Comparison of ENCODE assay signal across 19 cellular contexts in genomic region chr13:97342936-97343335, GRCh38.
A peak's percentile ranks its signal among the peaks of the same experiment; 100 is the strongest.
DNase-seq lines count a peak whose midpoint lies in the region; ATAC-seq, FAIRE-seq and TF ChIP-seq lines count a peak whose summit lies in the region.
"Had no signal": no experiment of that assay in that cellular context is flagged by ENCODE, and none has a peak within 500 bp of the region (broad histone marks: within the 10 kb centered on the region; RNA-seq: fewer than 3 reads in every experiment).

No MANE protein-coding gene starts in this region.

- ATAC-seq in A549, result no peak
- no peak for ATAC-seq in Panc1
- no peak for ATAC-seq in stimulated activated effector memory CD8-positive, alpha-beta T cell treated with anti-CD3 and anti-CD28 coated beads, Interleukin-12 subunit alpha, Interleukin-12 subunit beta, amount 100 ng/mL, for 72 hours

- H3K4me1 Mint-ChIP-seq in stimulated activated effector memory CD8-positive, alpha-beta T cell treated with anti-CD3 and anti-CD28 coated beads, Interleukin-12 subunit alpha, Interleukin-12 subunit beta, amount 100 ng/mL, for 72 hours, result peaks cover 7% of the 10 kb centered on the region
- peaks cover 9 to 16% (median 13%) of the 10 kb centered on the region in 3 donors for H3K4me1 Mint-ChIP-seq in CD8-positive, alpha-beta memory T cell

- H3K9me3 Mint-ChIP-seq in stimulated activated effector memory CD8-positive, alpha-beta T cell treated with anti-CD3 and anti-CD28 coated beads, Interleukin-12 subunit alpha, Interleukin-12 subunit beta, amount 100 ng/mL, for 72 hours, result no peaks in the 10 kb centered on the region
- H3K9me3 Mint-ChIP-seq in CD8-positive, alpha-beta memory T cell, result no peaks in the 10 kb centered on the region
- H3K9me3 Mint-ChIP-seq: CD14-positive monocyte had no signal

- H3K27me3 Mint-ChIP-seq in CD8-positive, alpha-beta memory T cell, result no peaks in the 10 kb centered on the region

- peak overlapping the region; percentile 10 for H3K27ac Mint-ChIP-seq in stimulated activated effector memory CD8-positive, alpha-beta T cell treated with anti-CD3 and anti-CD28 coated beads, Interleukin-12 subunit alpha, Interleukin-12 subunit beta, amount 100 ng/mL, for 72 hours
- peak overlapping the region in 2 of 8 donors; percentile 76 to 82 for H3K27ac Mint-ChIP-seq in CD8-positive, alpha-beta memory T cell

- DNase-seq in A549 (ENCODE audit: low read depth in 1 of 2, low spot score in 1 of 2) (no peak), Panc1 (ENCODE audit: low read depth, low spot score) (no peak), esophagus muscularis mucosa (ENCODE audit: extremely low spot score) (no peak), HPDE6-E6E7 (ENCODE audit: extremely low spot score) (no peak), DMS153 (lab: John Stamatoyannopoulos, UW) (no peak)
- DNase-seq in stimulated activated effector memory CD8-positive, alpha-beta T cell treated with anti-CD3 and anti-CD28 coated beads, Interleukin-12 subunit alpha, Interleukin-12 subunit beta, amount 100 ng/mL, for 72 hours (ENCODE audit: low spot score in 2 of 2), result no peak
- no peak for DNase-seq in CD8-positive, alpha-beta memory T cell
- no peak for DNase-seq in stimulated activated CD4-positive, alpha-beta T cell treated with anti-CD3 and anti-CD28 coated beads, Interleukin-4, amount 100 ng/mL, for 24 hours
- DNase-seq: Calu3, DMS79, HCEC 1CT, KG1, NCI-H1092 treated with DMSO at 0.1 percent for 48 hours, NCI-H1694, NCI-H345 had no signal

- TF ChIP-seq POLR2A in A549 (IDR thresholded peaks at IDR 0.05; ENCODE audit: low read length) (no peak), esophagus muscularis mucosa (IDR thresholded peaks at IDR 0.05; ENCODE audit: low read depth) (no peak)

- in situ Hi-C loops in Panc1 (cut with HindIII; ENCODE audit: low pct_unique_long_range_greater_than_20kb, low sequenced_read_pairs), result no loop called here

- TF ChIP-seq EP300 in A549 (IDR thresholded peaks at IDR 0.05) (no peak), esophagus muscularis mucosa (IDR thresholded peaks at IDR 0.05) (no peak)

- H3K4me3 Mint-ChIP-seq in stimulated activated effector memory CD8-positive, alpha-beta T cell treated with anti-CD3 and anti-CD28 coated beads, Interleukin-12 subunit alpha, Interleukin-12 subunit beta, amount 100 ng/mL, for 72 hours, result no peak overlapping the region
- H3K4me3 Mint-ChIP-seq in CD8-positive, alpha-beta memory T cell, result no peak overlapping the region
- H3K4me3 Mint-ChIP-seq: CD14-positive monocyte had no signal

- peaks cover 16% of the 10 kb centered on the region for H3K36me3 ChIP-seq in Panc1 (ENCODE audit: control insufficient read depth, insufficient read depth, low read length)
- H3K36me3 ChIP-seq in esophagus muscularis mucosa, result peaks cover 9 to 38% (median 26%) of the 10 kb centered on the region in 4 donors
- peaks cover 5% of the 10 kb centered on the region for H3K36me3 ChIP-seq in CD8-positive, alpha-beta memory T cell (ENCODE audit: insufficient read depth, low read length)

- intact Hi-C loops in Panc1 (cut with micrococcal nuclease; ENCODE audit: unreplicated experiment), result loop anchor here (10.0 kb wide), 1 partner anchor 328 kb away; no protein-coding TSS in a partner anchor
- intact Hi-C loops in esophagus muscularis mucosa (cut with DNase I), result no loop called here

- peaks cover 44% of the 10 kb centered on the region for H3K36me3 Mint-ChIP-seq in stimulated activated effector memory CD8-positive, alpha-beta T cell treated with anti-CD3 and anti-CD28 coated beads, Interleukin-12 subunit alpha, Interleukin-12 subunit beta, amount 100 ng/mL, for 72 hours
- peaks cover 7 to 41% (median 14%) of the 10 kb centered on the region in 3 donors for H3K36me3 Mint-ChIP-seq in CD8-positive, alpha-beta memory T cell

- H3K4me2 ChIP-seq in A549, result no peak overlapping the region

- FAIRE-seq in A549 (lab: Jason Lieb, UNC), result no peak
- FAIRE-seq: A204.1, GM12891 had no signal

- no peak for TF ChIP-seq RAD21 in A549 (conservative IDR thresholded peaks at IDR 0.05 in 1 of 2, IDR thresholded peaks at IDR 0.05 in 1 of 2)

- no peak overlapping the region for H3K4me3 ChIP-seq in A549
- H3K4me3 ChIP-seq in Panc1 (ENCODE audit: low read depth in 2 of 2, low read length in 2 of 2), result no peak overlapping the region
- H3K4me3 ChIP-seq in esophagus muscularis mucosa, result no peak overlapping the region
- no peak overlapping the region for H3K4me3 ChIP-seq in CD8-positive, alpha-beta memory T cell (ENCODE audit: low read length)

- H3K27me3 ChIP-seq in Panc1 (ENCODE audit: control insufficient read depth, insufficient read depth, low read length), result no peaks in the 10 kb centered on the region
- no peaks in the 10 kb centered on the region for H3K27me3 ChIP-seq in esophagus muscularis mucosa
- no peaks in the 10 kb centered on the region for H3K27me3 ChIP-seq in CD8-positive, alpha-beta memory T cell (ENCODE audit: insufficient read depth, low read length, poor library complexity, severe bottlenecking)

- H3K9me3 ChIP-seq in A549 (no peaks in the 10 kb centered on the region), Panc1 (ENCODE audit: control insufficient read depth, insufficient read depth, low read depth, low read length) (no peaks in the 10 kb centered on the region), esophagus muscularis mucosa (no peaks in the 10 kb centered on the region)
- no peaks in the 10 kb centered on the region for H3K9me3 ChIP-seq in CD8-positive, alpha-beta memory T cell (ENCODE audit: low read length)

- WGBS in A549 (ENCODE audit: missing lambda C conversion rate), result 95% methylated on average over 8 of the region's 8 CpGs
- WGBS in esophagus muscularis mucosa, result 90% methylated on average over 8 of the region's 8 CpGs

- H3K27ac ChIP-seq in A549, result peak overlapping the region; percentile 59 to 72; a peak in 5 of 6 replicates
- H3K27ac ChIP-seq in Panc1 (ENCODE audit: low read length), result peak overlapping the region; percentile 96
- peak overlapping the region; percentile 7 to 86 (median 51) for H3K27ac ChIP-seq in esophagus muscularis mucosa (replicated peaks in 1 of 4)
- H3K27ac ChIP-seq in CD8-positive, alpha-beta memory T cell (ENCODE audit: low read depth, low read length), result no peak overlapping the region
- H3K27ac ChIP-seq: HL-60 had no signal

- no TSS peak for BruUV-seq in Panc1 (replicated peaks; lab: Mats Ljungman, UMichigan)

- CTCF ChIA-PET in A549 (lab: Yijun Ruan, JAX) (interaction anchor here (0.8 to 2.7 kb wide), 8 partner anchors 9 to 234 kb away, joined by 3 to 22 read pairs (median 4); partner anchors contain the start of gene MBNL2), Panc1 (lab: Charles Lee) (no interaction called here)
- CTCF ChIA-PET in CD8-positive, alpha-beta memory T cell (lab: Charles Lee), result interaction anchor here (4.1 kb wide), 1 partner anchor 235 kb away, joined by 64 read pairs; no protein-coding TSS in a partner anchor

- TF ChIP-seq CTCF in A549 (IDR thresholded peaks at IDR 0.05) (no peak), Panc1 (IDR thresholded peaks at IDR 0.05) (no peak), esophagus muscularis mucosa (IDR thresholded peaks at IDR 0.05) (no peak)

- peaks cover 42% of the 10 kb centered on the region for H3K4me1 ChIP-seq in A549
- H3K4me1 ChIP-seq in Panc1 (ENCODE audit: control insufficient read depth, insufficient read depth, low read length), result peaks cover 52% of the 10 kb centered on the region
- H3K4me1 ChIP-seq in esophagus muscularis mucosa, result peaks cover 38 to 83% (median 69%) of the 10 kb centered on the region in 4 donors
- no peaks in the 10 kb centered on the region for H3K4me1 ChIP-seq in CD8-positive, alpha-beta memory T cell (ENCODE audit: insufficient read depth, low read length)

- POLR2A ChIA-PET in A549 (lab: Yijun Ruan, JAX), result no interaction called here
- POLR2A ChIA-PET in Panc1 (lab: Charles Lee), result interaction anchor here (0.7 kb wide), 1 partner anchor 101 kb away, joined by 3 read pairs; no protein-coding TSS in a partner anchor
- POLR2A ChIA-PET in CD8-positive, alpha-beta memory T cell (lab: Charles Lee), result no interaction called here

TF ChIP-seq in A549, 52 proteins besides CTCF, POLR2A, EP300 and RAD21:
- TF ChIP-seq GATA3 (IDR thresholded peaks at IDR 0.05; ENCODE audit: borderline replicate concordance) (no peak), FOSL2 (IDR thresholded peaks at IDR 0.05) (no peak), FOSL2 (CRISPR knock-in tag; IDR thresholded peaks at IDR 0.05) (no peak), MYC (IDR thresholded peaks at IDR 0.05; ENCODE audit: borderline replicate concordance, low read length) (no peak), MAX (IDR thresholded peaks at IDR 0.05) (no peak), SMC3 (IDR thresholded peaks at IDR 0.05) (no peak)
TF ChIP-seq in A549: peak in this region for 0.
